ENCODE assay signal across 7 cellular contexts in genomic region chr2:64750817-64751285, GRCh38.
DNase-seq lines count a peak whose midpoint lies in the region; ATAC-seq and TF ChIP-seq lines count a peak whose summit lies in the region.

No MANE protein-coding gene starts in this region.

- DNase-seq in NCI-H2107 treated with DMSO at 0.1 percent for 48 hours (lab: John Stamatoyannopoulos, UW; ENCODE audit: unreplicated experiment) (peak; percentile 96), UCSD-AML1 (lab: John Stamatoyannopoulos, UW; ENCODE audit: unreplicated experiment) (peak; percentile 99), MCF 10A (ENCODE audit: unreplicated experiment) (peak; percentile 99), inferior parietal cortex (ENCODE audit: extremely low spot score) (peak; percentile 97)
- DNase-seq in stimulated activated CD4-positive, alpha-beta T cell treated with anti-CD3 and anti-CD28 coated beads, Interleukin-12 subunit alpha, Interleukin-12 subunit beta, amount 100 ng/mL, for 24 hours (ENCODE audit: low read depth in 2 of 2): peak; percentile 93 to 94

- CTCF ChIA-PET in MCF 10A (lab: Yijun Ruan, JAX): interaction anchor here (0.6 to 5.5 kb wide), 13 partner anchors 12 to 191 kb away, joined by 3 to 45 read pairs (median 4); partner anchors contain the start of gene SERTAD2

- peak overlapping the region; percentile 87 for H3K4me3 Mint-ChIP-seq in MCF 10A (ENCODE audit: unreplicated experiment)

- no peaks in the 10 kb centered on the region for H3K27me3 Mint-ChIP-seq in MCF 10A (ENCODE audit: insufficient read depth, unreplicated experiment)

- no peak for TF ChIP-seq CTCF in MCF 10A (IDR thresholded peaks at IDR 0.05; ENCODE audit: unreplicated experiment)

- H3K9me3 Mint-ChIP-seq in MCF 10A (ENCODE audit: unreplicated experiment): no peaks in the 10 kb centered on the region

- no peak overlapping the region for H3K27ac Mint-ChIP-seq in MCF 10A (ENCODE audit: low read depth, unreplicated experiment)

- ATAC-seq in GM18519 (IDR thresholded peaks at IDR 0.05; ENCODE audit: low FRiP score, unreplicated experiment): peak; percentile 70
- ATAC-seq in HG03060 (IDR thresholded peaks at IDR 0.05; ENCODE audit: low read depth, unreplicated experiment): peak; percentile 66

- no peaks in the 10 kb centered on the region for H3K36me3 Mint-ChIP-seq in MCF 10A (ENCODE audit: insufficient read depth, unreplicated experiment)

- no TSS peak for BruUV-seq in MCF 10A (replicated peaks; lab: Mats Ljungman, UMichigan)

- peaks cover 21% of the 10 kb centered on the region for H3K4me1 Mint-ChIP-seq in MCF 10A (ENCODE audit: insufficient read depth, unreplicated experiment)

- intact Hi-C loops in MCF 10A (cut with micrococcal nuclease): loop anchor here (1.0 to 10.0 kb wide), 10 partner anchors 19 to 226 kb away; partner anchors contain the start of gene AFTPH

- POLR2A ChIA-PET in MCF 10A (lab: Yijun Ruan, JAX): interaction anchor here (0.6 to 15.2 kb wide), 46 partner anchors 9 to 733 kb away, joined by 3 to 724 read pairs (median 7); partner anchors contain the start of genes AFTPH, CEP68, RAB1A and SERTAD2

Comparison
In these comparisons a context has a peak if more than half of its experiments do, and no peak if none do; other contexts are left out.
1. Peak in every context shown above with its lines: DNase-seq and ATAC-seq.